ENCODE assay signal across 8 cellular contexts in genomic region chr7:92448185-92448747, GRCh38. TPM values are rescaled to one million over a fixed set of nuclear protein-coding genes. Genes with fewer than 3 reads are reported as not detected.
DNase-seq lines count a peak whose midpoint lies in the region; ATAC-seq and TF ChIP-seq lines count a peak whose summit lies in the region.

No MANE protein-coding gene starts in this region.

- H3K36me3 Mint-ChIP-seq in activated naive CD8-positive, alpha-beta T cell treated with anti-CD3 and anti-CD28 coated beads for 36 hours, result peaks cover under 1% of the 10 kb centered on the region

- H3K4me3 ChIP-seq in SK-N-MC, result peak overlapping the region; percentile 89

- TF ChIP-seq RAD21 in Ishikawa (IDR thresholded peaks at IDR 0.05; ENCODE audit: low read depth), result no peak

- intact Hi-C loops in left cardiac atrium (cut with DNase I), result loop anchor here in 1 of 2 donors (10.0 kb wide), 2 partner anchors 203 to 573 kb away; partner anchors contain the start of genes ANKIB1 and KRIT1

- DNase-seq in ELF-1 (ENCODE audit: low read depth, low spot score) (peak; percentile 61), SK-N-MC (ENCODE audit: low read depth, low spot score) (peak; percentile 70), left cardiac atrium (peak; percentile 56), putamen (ENCODE audit: low spot score) (peak; percentile 56), NCI-H2171 (lab: John Stamatoyannopoulos, UW) (no peak)
- DNase-seq in activated naive CD8-positive, alpha-beta T cell treated with anti-CD3 and anti-CD28 coated beads for 36 hours, result peak; percentile 38

- no peaks in the 10 kb centered on the region for H3K9me3 ChIP-seq in SK-N-MC (ENCODE audit: low read depth, low read length)

- H3K4me3 Mint-ChIP-seq in activated naive CD8-positive, alpha-beta T cell treated with anti-CD3 and anti-CD28 coated beads for 36 hours, result peak overlapping the region; percentile 86

- H3K9ac ChIP-seq in SK-N-MC (ENCODE audit: insufficient read length), result peak overlapping the region; percentile 97

- peak overlapping the region; percentile 93 for H3K27ac Mint-ChIP-seq in activated naive CD8-positive, alpha-beta T cell treated with anti-CD3 and anti-CD28 coated beads for 36 hours

- peaks cover 26% of the 10 kb centered on the region for H3K36me3 ChIP-seq in SK-N-MC (ENCODE audit: insufficient read depth, low read length)

- H3K27me3 Mint-ChIP-seq in activated naive CD8-positive, alpha-beta T cell treated with anti-CD3 and anti-CD28 coated beads for 36 hours, result no peaks in the 10 kb centered on the region

- peak; percentile 40 for ATAC-seq in GM21717 (IDR thresholded peaks at IDR 0.05; ENCODE audit: unreplicated experiment)
- peak; percentile 28 to 65 for ATAC-seq in left cardiac atrium

- H3K4me1 Mint-ChIP-seq in activated naive CD8-positive, alpha-beta T cell treated with anti-CD3 and anti-CD28 coated beads for 36 hours, result peaks cover 16% of the 10 kb centered on the region

- peak overlapping the region; percentile 43 for H3K27ac ChIP-seq in SK-N-MC

- no peaks in the 10 kb centered on the region for H3K9me3 Mint-ChIP-seq in activated naive CD8-positive, alpha-beta T cell treated with anti-CD3 and anti-CD28 coated beads for 36 hours

- TF ChIP-seq EP300 in Ishikawa (IDR thresholded peaks at IDR 0.05; ENCODE audit: borderline replicate concordance), result no peak

TF ChIP-seq in Ishikawa, 13 proteins besides CTCF, POLR2A, EP300 and RAD21:
- TF ChIP-seq FOXM1 (IDR thresholded peaks at IDR 0.05; ENCODE audit: borderline replicate concordance, low read depth), result no peak
- peak; percentile 64; the same call in 1 of the 2 replicates for TF ChIP-seq CREB1 (IDR thresholded peaks at IDR 0.05; ENCODE audit: low read depth)

RNA-seq across cellular contexts. Expression of gene GATAD1, which starts 1.0 kb away (rescaled TPM):
- 10 to 100 TPM; 14.9 to 15.1 TPM for total RNA-seq in activated naive CD8-positive, alpha-beta T cell treated with anti-CD3 and anti-CD28 coated beads for 36 hours
- 10 to 100 TPM; 16.1 to 18.2 TPM for total RNA-seq in left cardiac atrium

RNA-seq across cellular contexts. Expression of gene ERVW-1, which starts 29.5 kb away (rescaled TPM):
- total RNA-seq in activated naive CD8-positive, alpha-beta T cell treated with anti-CD3 and anti-CD28 coated beads for 36 hours, result not detected
- total RNA-seq in left cardiac atrium, result not detected
